Comparison of ENCODE assay signal across 1 cellular context in genomic region chr4:151548708-151549107, GRCh38.
TF ChIP-seq lines count a peak whose summit lies in the region.

No MANE protein-coding gene starts in this region.

TF ChIP-seq in WTC11, 78 proteins besides CTCF, POLR2A, EP300 and RAD21 (continued from another document):
- TF ChIP-seq ZNF317 (CRISPR knock-in tag; IDR thresholded peaks at IDR 0.05; ENCODE audit: borderline replicate concordance, low read depth) (no peak), ZSCAN18 (CRISPR knock-in tag; IDR thresholded peaks at IDR 0.05) (no peak), ERG (CRISPR knock-in tag; IDR thresholded peaks at IDR 0.05) (no peak), AFF4 (CRISPR knock-in tag; IDR thresholded peaks at IDR 0.05; ENCODE audit: borderline replicate concordance) (no peak), FOXJ3 (CRISPR knock-in tag; IDR thresholded peaks at IDR 0.05; ENCODE audit: borderline replicate concordance) (no peak)
